37 cellular contexts compared by ENCODE assay signal in the genomic region with DNA sequence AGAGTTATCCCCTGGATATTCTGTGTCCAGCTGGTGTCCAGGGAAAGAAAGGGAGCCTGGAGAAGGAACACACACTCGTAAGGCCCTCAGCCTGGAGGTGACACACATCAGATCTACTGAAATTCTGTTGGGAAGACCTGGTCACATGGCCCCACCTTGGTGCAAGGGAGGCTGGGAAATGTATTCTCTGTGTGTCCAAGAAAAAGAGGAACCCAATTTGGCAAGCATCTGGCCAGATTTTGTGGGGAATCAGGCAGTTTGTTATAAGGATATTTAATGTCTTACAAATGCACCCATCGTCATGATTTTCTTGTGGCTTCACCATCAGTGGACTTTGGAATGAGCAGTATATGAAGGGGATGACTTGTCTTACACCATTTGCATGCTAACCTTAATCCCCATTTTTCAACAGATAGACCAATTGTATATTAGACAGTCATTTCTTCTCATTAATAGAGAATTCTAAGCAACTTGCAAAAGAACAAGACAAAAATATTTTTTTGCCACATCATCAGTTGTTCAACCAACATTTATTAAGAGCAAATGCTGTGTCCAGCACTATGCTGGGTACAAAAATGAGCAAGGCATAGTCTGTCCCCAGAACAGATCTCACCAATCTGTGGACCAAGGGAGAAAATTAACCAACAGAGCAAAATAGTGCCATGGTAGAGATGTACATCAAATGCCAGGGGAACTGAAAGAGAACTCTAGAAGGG. TPM values are rescaled to one million over a fixed set of nuclear protein-coding genes. Genes with fewer than 3 reads are reported as not detected.
"Had no signal": no experiment of that assay in that cellular context is flagged by ENCODE, and none has a peak within 500 bp of the region (broad histone marks: within the 10 kb centered on the region; RNA-seq: fewer than 3 reads in every experiment).

No MANE protein-coding gene starts in this region.

- H3K9me3 ChIP-seq: MG63 had no signal

- H3K36me3 ChIP-seq: MG63 had no signal

- DNase-seq: Karpas-422, Kasumi-1, MG63, MM.1S, MV-4-11, NCI-H1048, NCI-H1092, NCI-H1092 treated with DMSO at 0.1 percent for 48 hours, NCI-H1105, NCI-H1105 treated with DMSO at 0.1 percent for 48 hours, NCI-H1417, NCI-H1417 treated with DMSO at 0.1 percent for 48 hours, NCI-H1436, NCI-H1436 treated with DMSO at 0.1 percent for 48 hours, NCI-H146, NCI-H1694, NCI-H1694 treated with DMSO at 0.1 percent for 48 hours, NCI-H187, NCI-H187 treated with DMSO at 0.1 percent for 48 hours, NCI-H1930, NCI-H2029, NCI-H2029 treated with DMSO at 0.1 percent for 48 hours, NCI-H2081, NCI-H2081 treated with DMSO at 0.1 percent for 48 hours, NCI-H2107, NCI-H2171, NCI-H2171 treated with DMSO at 0.1 percent for 48 hours, NCI-H2227 treated with DMSO at 0.1 percent for 48 hours, NCI-H226, NCI-H345, NCI-H446, NCI-H446 treated with DMSO at 0.1 percent for 48 hours, NCI-H510A, NCI-H510A treated with DMSO at 0.1 percent for 48 hours, NCI-H524 had no signal

- H3K4me3 ChIP-seq: MG63 had no signal

- H3K27me3 ChIP-seq: MG63 had no signal

RNA-seq across cellular contexts. Expression of a gene that starts 59.7 kb away (rescaled TPM):
- total RNA-seq: M059J, NCI-H460 had no signal
